ENCODE assay signal across 14 cellular contexts in genomic region chr12:53214687-53215455, GRCh38. TPM values are rescaled to one million over a fixed set of nuclear protein-coding genes. Genes with fewer than 3 reads are reported as not detected.
A peak's percentile ranks its signal among the peaks of the same experiment; 100 is the strongest.
DNase-seq lines count a peak whose midpoint lies in the region; ATAC-seq and TF ChIP-seq lines count a peak whose summit lies in the region.
"Had no signal": no experiment of that assay in that cellular context is flagged by ENCODE, and none has a peak within 500 bp of the region (broad histone marks: within the 10 kb centered on the region; RNA-seq: fewer than 3 reads in every experiment).

No MANE protein-coding gene starts in this region.

- no peak overlapping the region for H3K4me3 Mint-ChIP-seq in activated CD4-positive, alpha-beta memory T cell treated with anti-CD3 and anti-CD28 coated beads, Interleukin-2, amount 10 ng/mL, durations not matched to agents 7 days and 5 days
- no peak overlapping the region for H3K4me3 Mint-ChIP-seq in stimulated activated effector memory CD8-positive, alpha-beta T cell treated with anti-CD3 and anti-CD28 coated beads, Interleukin-12 subunit alpha, Interleukin-12 subunit beta, amount 100 ng/mL, for 72 hours
- H3K4me3 Mint-ChIP-seq in T-helper 2 cell treated with Interferon-gamma antibody and Interleukin-4, amounts not matched to agents 5 μg/mL and 100 μg/mL, for 36 hours: no peak overlapping the region

- DNase-seq in activated CD4-positive, alpha-beta memory T cell treated with anti-CD3 and anti-CD28 coated beads, Interleukin-2, amount 10 ng/mL, durations not matched to agents 7 days and 5 days: no peak
- peak; percentile 80 to 93 for DNase-seq in heart right ventricle
- DNase-seq in stimulated activated effector memory CD8-positive, alpha-beta T cell treated with anti-CD3 and anti-CD28 coated beads, Interleukin-12 subunit alpha, Interleukin-12 subunit beta, amount 100 ng/mL, for 72 hours (ENCODE audit: low spot score in 2 of 2): no peak
- no peak for DNase-seq in T-helper 2 cell treated with Interferon-gamma antibody and Interleukin-4, amounts not matched to agents 5 μg/mL and 100 μg/mL, for 36 hours (ENCODE audit: low spot score)
- DNase-seq: activated T-cell treated with anti-CD3 and anti-CD28 coated beads, Interleukin-2, amount 50 U/mL, for 1 hour; central memory CD4-positive, alpha-beta T cell; kidney glomerular epithelial cell; nucleus accumbens; OCI-M1 had no signal

- intact Hi-C loops in heart right ventricle (cut with DNase I): loop anchor here in 9 of 10 donors (1.0 to 5.0 kb wide), 6 partner anchors 36 to 73 kb away; partner anchors contain the start of gene ESPL1 (in 3 of the 9)

- H3K9me3 Mint-ChIP-seq in activated CD4-positive, alpha-beta memory T cell treated with anti-CD3 and anti-CD28 coated beads, Interleukin-2, amount 10 ng/mL, durations not matched to agents 7 days and 5 days: no peaks in the 10 kb centered on the region
- no peaks in the 10 kb centered on the region for H3K9me3 Mint-ChIP-seq in stimulated activated effector memory CD8-positive, alpha-beta T cell treated with anti-CD3 and anti-CD28 coated beads, Interleukin-12 subunit alpha, Interleukin-12 subunit beta, amount 100 ng/mL, for 72 hours
- no peaks in the 10 kb centered on the region for H3K9me3 Mint-ChIP-seq in T-helper 2 cell treated with Interferon-gamma antibody and Interleukin-4, amounts not matched to agents 5 μg/mL and 100 μg/mL, for 36 hours

- CTCF ChIA-PET in activated CD4-positive, alpha-beta memory T cell treated with anti-CD3 and anti-CD28 coated beads, Interleukin-2, amount 10 ng/mL, durations not matched to agents 7 days and 5 days (lab: Charles Lee): interaction anchor here (1.3 to 15.2 kb wide), 12 partner anchors 13 to 112 kb away, joined by 3 to 211 read pairs (median 18); partner anchors contain the start of genes AAAS, ESPL1 and SOAT2

- peak overlapping the region; percentile 83 for H3K27ac Mint-ChIP-seq in activated CD4-positive, alpha-beta memory T cell treated with anti-CD3 and anti-CD28 coated beads, Interleukin-2, amount 10 ng/mL, durations not matched to agents 7 days and 5 days
- H3K27ac Mint-ChIP-seq in stimulated activated effector memory CD8-positive, alpha-beta T cell treated with anti-CD3 and anti-CD28 coated beads, Interleukin-12 subunit alpha, Interleukin-12 subunit beta, amount 100 ng/mL, for 72 hours: peak overlapping the region; percentile 94
- no peak overlapping the region for H3K27ac Mint-ChIP-seq in T-helper 2 cell treated with Interferon-gamma antibody and Interleukin-4, amounts not matched to agents 5 μg/mL and 100 μg/mL, for 36 hours

- H3K9ac ChIP-seq in HUES48 (ENCODE audit: low read depth, low read length): no peak overlapping the region

- TF ChIP-seq POLR2A in GM18505 (IDR thresholded peaks at IDR 0.05; ENCODE audit: borderline replicate concordance, extremely low read depth, insufficient read depth, insufficient read length): no peak

- peaks cover 10% of the 10 kb centered on the region for H3K27me3 ChIP-seq in HUES48 (ENCODE audit: control insufficient read depth, insufficient read depth, low read length)
- H3K27me3 ChIP-seq in heart right ventricle: no peaks in the 10 kb centered on the region

- WGBS in heart right ventricle, 2 donors: 37 to 47% methylated on average over 12 of the region's 12 CpGs

- H3K27me3 Mint-ChIP-seq in activated CD4-positive, alpha-beta memory T cell treated with anti-CD3 and anti-CD28 coated beads, Interleukin-2, amount 10 ng/mL, durations not matched to agents 7 days and 5 days: no peaks in the 10 kb centered on the region
- no peaks in the 10 kb centered on the region for H3K27me3 Mint-ChIP-seq in T-helper 2 cell treated with Interferon-gamma antibody and Interleukin-4, amounts not matched to agents 5 μg/mL and 100 μg/mL, for 36 hours (ENCODE audit: low read depth)

- H3K36me3 ChIP-seq in HUES48 (ENCODE audit: control insufficient read depth, insufficient read depth, low read length) (peaks cover 48% of the 10 kb centered on the region), heart right ventricle (peaks cover 0 to 53% (median 38%) of the 10 kb centered on the region in 9 donors)

- peaks cover 46% of the 10 kb centered on the region for H3K4me1 ChIP-seq in HUES48 (ENCODE audit: control insufficient read depth, insufficient read depth, low read length)
- H3K4me1 ChIP-seq in heart right ventricle: peaks cover 13 to 77% (median 65%) of the 10 kb centered on the region in 9 donors

- POLR2A ChIA-PET in activated CD4-positive, alpha-beta memory T cell treated with anti-CD3 and anti-CD28 coated beads, Interleukin-2, amount 10 ng/mL, durations not matched to agents 7 days and 5 days (lab: Charles Lee): interaction anchor here (1.0 to 8.3 kb wide), 13 partner anchors 8 to 130 kb away, joined by 3 to 117 read pairs (median 5); partner anchors contain the start of genes ESPL1, ITGB7, MYG1 and PFDN5

- H3K9me3 ChIP-seq in HUES48 (ENCODE audit: control insufficient read depth, insufficient read depth, low read length): no peaks in the 10 kb centered on the region
- no peaks in the 10 kb centered on the region for H3K9me3 ChIP-seq in heart right ventricle

- H3K36me3 Mint-ChIP-seq in activated CD4-positive, alpha-beta memory T cell treated with anti-CD3 and anti-CD28 coated beads, Interleukin-2, amount 10 ng/mL, durations not matched to agents 7 days and 5 days (ENCODE audit: low read depth): peaks cover 79% of the 10 kb centered on the region
- H3K36me3 Mint-ChIP-seq in stimulated activated effector memory CD8-positive, alpha-beta T cell treated with anti-CD3 and anti-CD28 coated beads, Interleukin-12 subunit alpha, Interleukin-12 subunit beta, amount 100 ng/mL, for 72 hours: peaks cover 90% of the 10 kb centered on the region
- peaks cover 61% of the 10 kb centered on the region for H3K36me3 Mint-ChIP-seq in T-helper 2 cell treated with Interferon-gamma antibody and Interleukin-4, amounts not matched to agents 5 μg/mL and 100 μg/mL, for 36 hours (ENCODE audit: low read depth)

- no peak overlapping the region for H3K4me3 ChIP-seq in HUES48 (ENCODE audit: low read depth, low read length)
- H3K4me3 ChIP-seq in heart right ventricle: peak overlapping the region in 9 of 10 donors; percentile 10 to 46 (median 39)

- peak overlapping the region; percentile 23 for H3K27ac ChIP-seq in HUES48 (ENCODE audit: low read depth, low read length)
- H3K27ac ChIP-seq in heart right ventricle: peak overlapping the region; percentile 70 to 100 (median 94)

- peaks cover 85% of the 10 kb centered on the region for H3K4me1 Mint-ChIP-seq in activated CD4-positive, alpha-beta memory T cell treated with anti-CD3 and anti-CD28 coated beads, Interleukin-2, amount 10 ng/mL, durations not matched to agents 7 days and 5 days
- H3K4me1 Mint-ChIP-seq in stimulated activated effector memory CD8-positive, alpha-beta T cell treated with anti-CD3 and anti-CD28 coated beads, Interleukin-12 subunit alpha, Interleukin-12 subunit beta, amount 100 ng/mL, for 72 hours: peaks cover 91% of the 10 kb centered on the region
- peaks cover 54% of the 10 kb centered on the region for H3K4me1 Mint-ChIP-seq in T-helper 2 cell treated with Interferon-gamma antibody and Interleukin-4, amounts not matched to agents 5 μg/mL and 100 μg/mL, for 36 hours (ENCODE audit: low read depth)

- no peak for TF ChIP-seq CTCF in heart right ventricle (IDR thresholded peaks at IDR 0.05)

- ATAC-seq in heart right ventricle: peak; percentile 56 to 84 (median 80)
- ATAC-seq in stimulated activated effector memory CD8-positive, alpha-beta T cell treated with anti-CD3 and anti-CD28 coated beads, Interleukin-12 subunit alpha, Interleukin-12 subunit beta, amount 100 ng/mL, for 72 hours: no peak
- no peak for ATAC-seq in GM18505 (IDR thresholded peaks at IDR 0.05; ENCODE audit: unreplicated experiment)
- ATAC-seq in HG03442 (IDR thresholded peaks at IDR 0.05; ENCODE audit: unreplicated experiment): no peak
- ATAC-seq: HCT116 had no signal

RNA-seq across cellular contexts. Expression of gene ITGB7, which starts 7.8 kb away (rescaled TPM):
- 100 to 1,000 TPM; 780 to 786 TPM for total RNA-seq in activated CD4-positive, alpha-beta memory T cell treated with anti-CD3 and anti-CD28 coated beads, Interleukin-2, amount 10 ng/mL, durations not matched to agents 7 days and 5 days
- 1 to 10 TPM in 7 of 10 donors, under 1 TPM in 3; 0.56 to 8.4 (median 1.1) TPM for total RNA-seq in heart right ventricle
- under 1 TPM; 0.55 to 0.73 TPM for polyA plus RNA-seq in heart right ventricle
- total RNA-seq: LHCN-M2 had no signal

RNA-seq across cellular contexts. Expression of gene RARG, which starts 17.1 kb away (rescaled TPM):
- total RNA-seq in activated CD4-positive, alpha-beta memory T cell treated with anti-CD3 and anti-CD28 coated beads, Interleukin-2, amount 10 ng/mL, durations not matched to agents 7 days and 5 days: 10 to 100 TPM; 46.1 to 47.4 TPM
- total RNA-seq in heart right ventricle: 10 to 100 TPM in 8 of 10 donors, 1 to 10 TPM in 2; 7.0 to 21.7 (median 13.9) TPM
- polyA plus RNA-seq in heart right ventricle: 10 to 100 TPM in 1 of 2 donors, 1 to 10 TPM in 1; 7.8 to 11.7 TPM

RNA-seq across cellular contexts. Expression of gene CSAD, which starts 34.1 kb away (rescaled TPM):
- 10 to 100 TPM; 28.6 to 31.0 TPM for total RNA-seq in activated CD4-positive, alpha-beta memory T cell treated with anti-CD3 and anti-CD28 coated beads, Interleukin-2, amount 10 ng/mL, durations not matched to agents 7 days and 5 days
- total RNA-seq in heart right ventricle: 10 to 100 TPM in 3 of 10 donors, 1 to 10 TPM in 7; 8.3 to 15.1 (median 9.5) TPM
- 10 to 100 TPM in 1 of 2 donors, 1 to 10 TPM in 1; 8.0 to 76.4 TPM for polyA plus RNA-seq in heart right ventricle

RNA-seq across cellular contexts. Expression of gene ZNF740, which starts 34.3 kb away (rescaled TPM):
- 10 to 100 TPM; 33.7 to 45.5 TPM for total RNA-seq in activated CD4-positive, alpha-beta memory T cell treated with anti-CD3 and anti-CD28 coated beads, Interleukin-2, amount 10 ng/mL, durations not matched to agents 7 days and 5 days
- total RNA-seq in heart right ventricle: 10 to 100 TPM; 13.8 to 28.9 (median 20.4) TPM
- 1 to 10 TPM; 2.7 to 8.2 TPM for polyA plus RNA-seq in heart right ventricle

RNA-seq across cellular contexts. Expression of gene ESPL1, which starts 53.2 kb away (rescaled TPM):
- 10 to 100 TPM; 88.4 to 90.2 TPM for total RNA-seq in activated CD4-positive, alpha-beta memory T cell treated with anti-CD3 and anti-CD28 coated beads, Interleukin-2, amount 10 ng/mL, durations not matched to agents 7 days and 5 days
- total RNA-seq in heart right ventricle: 1 to 10 TPM in 2 of 10 donors, under 1 TPM in 8; 0.04 to 3.1 (median 0.36) TPM
- polyA plus RNA-seq in heart right ventricle: under 1 TPM; 0.13 to 0.29 TPM

Comparison
In these comparisons a context has a peak if more than half of its experiments do, and no peak if none do; other contexts are left out.
1. DNase-seq: peak in heart right ventricle (2 of 2); none in activated CD4-positive, alpha-beta memory T cell treated with anti-CD3 and anti-CD28 coated beads, Interleukin-2, amount 10 ng/mL, durations not matched to agents 7 days and 5 days (single experiment), stimulated activated effector memory CD8-positive, alpha-beta T cell treated with anti-CD3 and anti-CD28 coated beads, Interleukin-12 subunit alpha, Interleukin-12 subunit beta, amount 100 ng/mL, for 72 hours (0 of 2) and T-helper 2 cell treated with Interferon-gamma antibody and Interleukin-4, amounts not matched to agents 5 μg/mL and 100 μg/mL, for 36 hours (single experiment).
2. ATAC-seq: peak in heart right ventricle (8 of 8); none in stimulated activated effector memory CD8-positive, alpha-beta T cell treated with anti-CD3 and anti-CD28 coated beads, Interleukin-12 subunit alpha, Interleukin-12 subunit beta, amount 100 ng/mL, for 72 hours (single experiment), GM18505 (single experiment) and HG03442 (single experiment).
3. RNA of gene ITGB7, which starts 7.8 kb away (total RNA-seq): 780 to 786 TPM in activated CD4-positive, alpha-beta memory T cell treated with anti-CD3 and anti-CD28 coated beads, Interleukin-2, amount 10 ng/mL, durations not matched to agents 7 days and 5 days; 0.56 to 8.4 TPM in heart right ventricle; every median in the first group is over 10 times any median in the second.